9 cellular contexts compared by ENCODE assay signal in genomic region chr20:38260378-38261053, GRCh38. TPM values are rescaled to one million over a fixed set of nuclear protein-coding genes. Genes with fewer than 3 reads are reported as not detected.
DNase-seq lines count a peak whose midpoint lies in the region; ATAC-seq and TF ChIP-seq lines count a peak whose summit lies in the region.
"Had no signal": no experiment of that assay in that cellular context is flagged by ENCODE, and none has a peak within 500 bp of the region (broad histone marks: within the 10 kb centered on the region; RNA-seq: fewer than 3 reads in every experiment).

TSS of gene KIAA1755 (minus strand) at chr20:38260735. CDS start at chr20:38260500, 235 bp downstream.

- peak within 1 kb of the TSS; percentile 72 for H3K9ac ChIP-seq in adipocyte (ENCODE audit: low read length)
- H3K9ac ChIP-seq in trophoblast cell (ENCODE audit: low read length) = no peak within 1 kb of the TSS

- no peak within 1 kb of the TSS for H3K14ac ChIP-seq in trophoblast cell (ENCODE audit: low read length)

- H3K27me3 ChIP-seq in adipocyte (replicated peaks; ENCODE audit: control insufficient read depth, insufficient read depth, low read length) (no peaks in the 10 kb centered on the region), left ventricle myocardium inferior (ENCODE audit: low read depth) (peaks cover 46% of the 10 kb centered on the region), trophoblast cell (ENCODE audit: insufficient read depth, low read length) (peaks cover 24% of the 10 kb centered on the region)

- H4K12ac ChIP-seq in trophoblast cell (ENCODE audit: low read depth, low read length) = no peak within 1 kb of the TSS

- no peaks in the 10 kb centered on the region for H3K4me1 Mint-ChIP-seq in activated T-cell treated with anti-CD3 and anti-CD28 coated beads, Interleukin-2, amount 50 U/mL, for 24 hours (ENCODE audit: low read depth)

- no peak within 1 kb of the TSS for H3K4me3 Mint-ChIP-seq in activated T-cell treated with anti-CD3 and anti-CD28 coated beads, Interleukin-2, amount 50 U/mL, for 24 hours

- no peak within 1 kb of the TSS for H2BK120ac ChIP-seq in trophoblast cell (ENCODE audit: insufficient read depth, low read length, poor library complexity)

- H3K4me1 ChIP-seq in adipocyte (ENCODE audit: control insufficient read depth, insufficient read depth, low read length) (peaks cover 16% of the 10 kb centered on the region), left ventricle myocardium inferior (peaks cover 6% of the 10 kb centered on the region), trophoblast cell (ENCODE audit: control insufficient read depth in 1 of 2, insufficient read depth in 2 of 2, low read length in 2 of 2) (no peaks in the 10 kb centered on the region)

- TF ChIP-seq CTCF in AG09309 (IDR thresholded peaks at IDR 0.05; ENCODE audit: control insufficient read depth, insufficient read depth, low read depth, low read length, missing control alignments) = no peak
- no peak for TF ChIP-seq CTCF in left ventricle myocardium inferior (IDR thresholded peaks at IDR 0.05; ENCODE audit: borderline replicate concordance)

- no peak within 1 kb of the TSS for H3K4ac ChIP-seq in trophoblast cell (ENCODE audit: low read depth, low read length)

- no peak within 1 kb of the TSS for H2AK5ac ChIP-seq in trophoblast cell (ENCODE audit: low read length)

- H3K36me3 ChIP-seq in adipocyte (ENCODE audit: control insufficient read depth, insufficient read depth, low read length, severe bottlenecking) = no peaks in the 10 kb centered on the region
- H3K36me3 ChIP-seq in left ventricle myocardium inferior = no peaks in the 10 kb centered on the region
- no peaks in the 10 kb centered on the region for H3K36me3 ChIP-seq in trophoblast cell (ENCODE audit: control insufficient read depth in 1 of 2, insufficient read depth in 2 of 2, low read length in 2 of 2)

- no peak within 1 kb of the TSS for H4K8ac ChIP-seq in trophoblast cell (ENCODE audit: low read depth, low read length)

- ATAC-seq in GM19455 (IDR thresholded peaks at IDR 0.05; ENCODE audit: unreplicated experiment) = no peak

- no peak within 1 kb of the TSS for H2BK5ac ChIP-seq in trophoblast cell (ENCODE audit: low read depth, low read length, poor library complexity)

- H3K4me2 ChIP-seq in trophoblast cell (ENCODE audit: low read length) = peak within 1 kb of the TSS; percentile 46

- no peak within 1 kb of the TSS for H2BK12ac ChIP-seq in trophoblast cell (ENCODE audit: low read length)

- H3K4me3 ChIP-seq in AG09309 (ENCODE audit: control insufficient read depth, low read depth, low read length) = peak within 1 kb of the TSS; percentile 36
- H3K4me3 ChIP-seq in adipocyte (ENCODE audit: low read length) = peak within 1 kb of the TSS; percentile 73
- H3K4me3 ChIP-seq in left ventricle myocardium inferior = peak within 1 kb of the TSS; percentile 63
- H3K4me3 ChIP-seq in trophoblast cell (ENCODE audit: low read depth, low read length) = peak within 1 kb of the TSS; percentile 32

- intact Hi-C loops in left ventricle myocardium inferior (cut with micrococcal nuclease) = no loop called here

- H3K36me3 Mint-ChIP-seq in activated T-cell treated with anti-CD3 and anti-CD28 coated beads, Interleukin-2, amount 50 U/mL, for 24 hours (ENCODE audit: low read depth) = no peaks in the 10 kb centered on the region

- no peak within 1 kb of the TSS for H3K23ac ChIP-seq in trophoblast cell (ENCODE audit: low read length)

- H3K27me3 Mint-ChIP-seq in activated T-cell treated with anti-CD3 and anti-CD28 coated beads, Interleukin-2, amount 50 U/mL, for 24 hours = peaks cover 65% of the 10 kb centered on the region

- H3K79me1 ChIP-seq in trophoblast cell (ENCODE audit: low read length) = no peaks in the 10 kb centered on the region

- no peak within 1 kb of the TSS for H3K27ac Mint-ChIP-seq in activated T-cell treated with anti-CD3 and anti-CD28 coated beads, Interleukin-2, amount 50 U/mL, for 24 hours

- no CpG with 5 or more reads among the region's 65 CpGs for WGBS in trophoblast cell (ENCODE audit: extremely low coverage, insufficient coverage, insufficient read length)

- H3K27ac ChIP-seq in left ventricle myocardium inferior (replicated peaks) = peak within 1 kb of the TSS; percentile 78
- H3K27ac ChIP-seq in trophoblast cell (ENCODE audit: low read depth, low read length) = no peak within 1 kb of the TSS

- H3K9me3 ChIP-seq in adipocyte (ENCODE audit: control insufficient read depth, low read length) (no peaks in the 10 kb centered on the region), left ventricle myocardium inferior (replicated peaks) (no peaks in the 10 kb centered on the region), trophoblast cell (ENCODE audit: insufficient read depth, low read depth, low read length) (peaks cover 6% of the 10 kb centered on the region)

- no peak for DNase-seq in AG09309 (ENCODE audit: low read depth)
- peak; percentile 54 for DNase-seq in adipocyte (ENCODE audit: low read depth)
- DNase-seq in left ventricle myocardium inferior = peak; percentile 64
- peak in 1 of 2 donors; percentile 20 for DNase-seq in trophoblast cell
- no peak for DNase-seq in SKM-1 treated with dmso at 0.1 percent for 144 hours (lab: John Stamatoyannopoulos, UW; ENCODE audit: unreplicated experiment)
- no peak for DNase-seq in activated T-cell treated with anti-CD3 and anti-CD28 coated beads, Interleukin-2, amount 50 U/mL, for 24 hours
- DNase-seq in effector CD4-positive, alpha-beta T cell = no peak
- DNase-seq: activated CD4-positive, alpha-beta T cell treated with anti-CD3 and anti-CD28 coated beads, Interleukin-2, amount 50 U/mL, for 48 hours had no signal

- H4K91ac ChIP-seq in trophoblast cell (ENCODE audit: low read depth, low read length) = no peak within 1 kb of the TSS

- H2AFZ ChIP-seq in trophoblast cell (ENCODE audit: insufficient read depth, low read length, poor library complexity) = no peak within 1 kb of the TSS

- H3K18ac ChIP-seq in trophoblast cell (ENCODE audit: low read length) = no peak within 1 kb of the TSS

- H3K79me2 ChIP-seq in trophoblast cell (ENCODE audit: control insufficient read depth, insufficient read depth, low read length, poor library complexity) = no peaks in the 10 kb centered on the region

- H3K9me3 Mint-ChIP-seq in activated T-cell treated with anti-CD3 and anti-CD28 coated beads, Interleukin-2, amount 50 U/mL, for 24 hours = no peaks in the 10 kb centered on the region

RNA-seq across cellular contexts. Expression of gene KIAA1755, which starts in this region (rescaled TPM):
- total RNA-seq in left ventricle myocardium inferior = 7.1 TPM
- 0.30 and 0.32 TPM in 2 replicates for polyA plus RNA-seq in trophoblast cell (2013)

Comparison
In these comparisons a context has a peak if more than half of its experiments do, and no peak if none do; other contexts are left out.
1. DNase-seq: peak in adipocyte (single experiment) and left ventricle myocardium inferior (single experiment); none in AG09309 (single experiment), SKM-1 treated with dmso at 0.1 percent for 144 hours (single experiment), activated T-cell treated with anti-CD3 and anti-CD28 coated beads, Interleukin-2, amount 50 U/mL, for 24 hours (single experiment) and effector CD4-positive, alpha-beta T cell (single experiment).
2. Peak in every context shown above with its lines, with median percentiles within 50 percentile points of each other: H3K4me3 ChIP-seq.